In the genomic region with DNA sequence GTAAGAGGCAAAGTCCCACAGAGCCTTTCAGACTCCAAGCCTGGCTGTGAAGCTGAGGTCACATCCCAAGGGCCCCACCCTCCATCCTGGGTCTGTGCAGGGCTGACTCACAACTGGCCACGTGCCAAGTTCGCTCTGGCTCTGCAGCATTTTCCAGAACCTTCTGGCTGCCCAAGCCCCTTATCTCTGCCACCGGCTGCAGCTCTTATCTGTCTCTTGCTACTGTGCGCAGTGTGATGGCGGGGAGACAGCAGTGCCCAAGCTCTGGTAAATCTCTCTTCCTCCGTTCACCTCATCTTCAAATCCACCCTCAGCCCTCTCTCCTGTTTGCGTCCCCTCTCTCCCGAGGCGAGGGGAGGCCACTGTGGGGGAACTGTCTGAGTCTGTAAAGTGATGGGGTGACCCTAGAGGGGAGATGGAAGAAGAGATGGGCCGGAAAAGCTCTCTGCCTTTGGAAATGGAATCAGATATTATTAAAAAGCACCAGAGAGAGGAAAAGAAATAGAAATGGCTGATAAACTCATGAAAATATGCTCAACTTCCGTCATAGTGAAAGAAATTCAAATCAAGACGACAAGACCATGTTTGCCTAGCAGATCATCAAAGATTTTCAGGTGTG, we compare ENCODE assay signal across 1 cellular context.
TF ChIP-seq lines count a peak whose summit lies in the region.

No MANE protein-coding gene starts in this region.

TF ChIP-seq in SK-N-SH treated with all-trans-retinoic acid at 6 μM for 48 hours, 23 proteins besides CTCF, POLR2A, EP300 and RAD21 (continued from another document):
- TF ChIP-seq, protein P1, sequence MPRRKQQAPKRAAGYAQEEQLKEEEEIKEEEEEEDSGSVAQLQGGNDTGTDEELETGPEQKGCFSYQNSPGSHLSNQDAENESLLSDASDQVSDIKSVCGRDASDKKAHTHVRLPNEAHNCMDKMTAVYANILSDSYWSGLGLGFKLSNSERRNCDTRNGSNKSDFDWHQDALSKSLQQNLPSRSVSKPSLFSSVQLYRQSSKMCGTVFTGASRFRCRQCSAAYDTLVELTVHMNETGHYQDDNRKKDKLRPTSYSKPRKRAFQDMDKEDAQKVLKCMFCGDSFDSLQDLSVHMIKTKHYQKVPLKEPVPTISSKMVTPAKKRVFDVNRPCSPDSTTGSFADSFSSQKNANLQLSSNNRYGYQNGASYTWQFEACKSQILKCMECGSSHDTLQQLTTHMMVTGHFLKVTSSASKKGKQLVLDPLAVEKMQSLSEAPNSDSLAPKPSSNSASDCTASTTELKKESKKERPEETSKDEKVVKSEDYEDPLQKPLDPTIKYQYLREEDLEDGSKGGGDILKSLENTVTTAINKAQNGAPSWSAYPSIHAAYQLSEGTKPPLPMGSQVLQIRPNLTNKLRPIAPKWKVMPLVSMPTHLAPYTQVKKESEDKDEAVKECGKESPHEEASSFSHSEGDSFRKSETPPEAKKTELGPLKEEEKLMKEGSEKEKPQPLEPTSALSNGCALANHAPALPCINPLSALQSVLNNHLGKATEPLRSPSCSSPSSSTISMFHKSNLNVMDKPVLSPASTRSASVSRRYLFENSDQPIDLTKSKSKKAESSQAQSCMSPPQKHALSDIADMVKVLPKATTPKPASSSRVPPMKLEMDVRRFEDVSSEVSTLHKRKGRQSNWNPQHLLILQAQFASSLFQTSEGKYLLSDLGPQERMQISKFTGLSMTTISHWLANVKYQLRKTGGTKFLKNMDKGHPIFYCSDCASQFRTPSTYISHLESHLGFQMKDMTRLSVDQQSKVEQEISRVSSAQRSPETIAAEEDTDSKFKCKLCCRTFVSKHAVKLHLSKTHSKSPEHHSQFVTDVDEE (CRISPR knock-in tag; IDR thresholded peaks at IDR 0.05), result peak; percentile 98
- TF ChIP-seq ISL1 (CRISPR knock-in tag; IDR thresholded peaks at IDR 0.05) (peak; percentile 60), ZNF565 (CRISPR knock-in tag; conservative IDR thresholded peaks at IDR 0.05; ENCODE audit: low read depth) (peak; percentile 68; the same call in 1 of the 2 replicates), ZNF70 (CRISPR knock-in tag; IDR thresholded peaks at IDR 0.05) (peak; percentile 78; the same call in 1 of the 2 replicates)
- TF ChIP-seq, protein P2, sequence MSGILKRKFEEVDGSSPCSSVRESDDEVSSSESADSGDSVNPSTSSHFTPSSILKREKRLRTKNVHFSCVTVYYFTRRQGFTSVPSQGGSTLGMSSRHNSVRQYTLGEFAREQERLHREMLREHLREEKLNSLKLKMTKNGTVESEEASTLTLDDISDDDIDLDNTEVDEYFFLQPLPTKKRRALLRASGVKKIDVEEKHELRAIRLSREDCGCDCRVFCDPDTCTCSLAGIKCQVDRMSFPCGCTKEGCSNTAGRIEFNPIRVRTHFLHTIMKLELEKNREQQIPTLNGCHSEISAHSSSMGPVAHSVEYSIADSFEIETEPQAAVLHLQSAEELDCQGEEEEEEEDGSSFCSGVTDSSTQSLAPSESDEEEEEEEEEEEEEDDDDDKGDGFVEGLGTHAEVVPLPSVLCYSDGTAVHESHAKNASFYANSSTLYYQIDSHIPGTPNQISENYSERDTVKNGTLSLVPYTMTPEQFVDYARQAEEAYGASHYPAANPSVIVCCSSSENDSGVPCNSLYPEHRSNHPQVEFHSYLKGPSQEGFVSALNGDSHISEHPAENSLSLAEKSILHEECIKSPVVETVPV (CRISPR knock-in tag; IDR thresholded peaks at IDR 0.05), result peak; percentile 80; the same call in 1 of the 2 replicates
- TF ChIP-seq, protein P3, sequence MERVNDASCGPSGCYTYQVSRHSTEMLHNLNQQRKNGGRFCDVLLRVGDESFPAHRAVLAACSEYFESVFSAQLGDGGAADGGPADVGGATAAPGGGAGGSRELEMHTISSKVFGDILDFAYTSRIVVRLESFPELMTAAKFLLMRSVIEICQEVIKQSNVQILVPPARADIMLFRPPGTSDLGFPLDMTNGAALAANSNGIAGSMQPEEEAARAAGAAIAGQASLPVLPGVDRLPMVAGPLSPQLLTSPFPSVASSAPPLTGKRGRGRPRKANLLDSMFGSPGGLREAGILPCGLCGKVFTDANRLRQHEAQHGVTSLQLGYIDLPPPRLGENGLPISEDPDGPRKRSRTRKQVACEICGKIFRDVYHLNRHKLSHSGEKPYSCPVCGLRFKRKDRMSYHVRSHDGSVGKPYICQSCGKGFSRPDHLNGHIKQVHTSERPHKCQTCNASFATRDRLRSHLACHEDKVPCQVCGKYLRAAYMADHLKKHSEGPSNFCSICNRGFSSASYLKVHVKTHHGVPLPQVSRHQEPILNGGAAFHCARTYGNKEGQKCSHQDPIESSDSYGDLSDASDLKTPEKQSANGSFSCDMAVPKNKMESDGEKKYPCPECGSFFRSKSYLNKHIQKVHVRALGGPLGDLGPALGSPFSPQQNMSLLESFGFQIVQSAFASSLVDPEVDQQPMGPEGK (CRISPR knock-in tag; IDR thresholded peaks at IDR 0.05; ENCODE audit: borderline replicate concordance), result no peak
